13 cellular contexts compared by ENCODE assay signal in the genomic region with DNA sequence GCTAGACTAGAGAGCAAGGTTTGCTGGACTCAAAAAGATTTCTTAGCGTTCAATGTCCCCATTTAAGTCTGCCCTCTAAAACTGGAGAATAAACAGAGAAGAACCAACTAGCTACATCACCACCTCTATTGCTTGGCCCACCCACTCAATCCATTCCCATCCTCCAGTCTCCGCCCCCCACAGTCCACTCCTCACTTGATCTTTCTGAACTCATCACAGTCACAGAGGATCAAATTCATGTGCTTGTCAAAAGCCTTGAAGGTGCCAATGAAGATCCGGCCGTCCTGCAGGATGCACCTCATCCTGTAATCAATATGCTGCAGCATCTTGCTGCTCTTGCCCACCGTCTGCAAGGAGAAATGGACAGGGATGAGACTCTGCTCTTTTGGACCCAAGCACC. TPM values are rescaled to one million over a fixed set of nuclear protein-coding genes. Genes with fewer than 3 reads are reported as not detected.
A peak's percentile ranks its signal among the peaks of the same experiment; 100 is the strongest.
DNase-seq lines count a peak whose midpoint lies in the region; ATAC-seq and TF ChIP-seq lines count a peak whose summit lies in the region.
"Had no signal": no experiment of that assay in that cellular context is flagged by ENCODE, and none has a peak within 500 bp of the region (broad histone marks: within the 10 kb centered on the region; RNA-seq: fewer than 3 reads in every experiment).

No MANE protein-coding gene starts in this region.

- peak overlapping the region; percentile 81 for H3K27ac Mint-ChIP-seq in activated CD4-positive, alpha-beta T cell treated with anti-CD3 and anti-CD28 coated beads for 36 hours
- peak overlapping the region in 2 of 3 experiments; percentile 5 to 26; a peak in 1 of 7 replicates for H3K27ac Mint-ChIP-seq in H9
- H3K27ac Mint-ChIP-seq in activated naive CD8-positive, alpha-beta T cell treated with anti-CD3 and anti-CD28 coated beads, Interleukin-2, amount 10 ng/mL, durations not matched to agents 7 days and 5 days, result peak overlapping the region; percentile 9
- no peak overlapping the region for H3K27ac Mint-ChIP-seq in neural crest cell (ENCODE audit: unreplicated experiment)

- no peak overlapping the region for H2BK120ac ChIP-seq in H9 (ENCODE audit: low read depth, low read length, poor library complexity, severe bottlenecking)

- H2AFZ ChIP-seq in H9 (ENCODE audit: low read length), result no peak overlapping the region
- H2AFZ ChIP-seq: hepatocyte had no signal

- peaks cover 39% of the 10 kb centered on the region for H3K79me2 ChIP-seq in H9 (ENCODE audit: insufficient read depth, low read length)

- DNase-seq in activated CD4-positive, alpha-beta T cell treated with anti-CD3 and anti-CD28 coated beads for 36 hours, result no peak
- DNase-seq in activated CD4-positive, alpha-beta T cell treated with anti-CD3 and anti-CD28 coated beads for 48 hours, result no peak
- DNase-seq in H9, result no peak
- DNase-seq in activated naive CD8-positive, alpha-beta T cell treated with anti-CD3 and anti-CD28 coated beads, Interleukin-2, amount 10 ng/mL, durations not matched to agents 7 days and 5 days, result no peak
- no peak for DNase-seq in neural crest cell (ENCODE audit: low read depth, low spot score)
- no peak for DNase-seq in BE2C
- DNase-seq in cerebellar nuclear complex (lab: John Stamatoyannopoulos, UW), result no peak
- DNase-seq: esophagus squamous epithelium; IMR-90; NCI-H1092; stimulated activated CD4-positive, alpha-beta T cell treated with anti-CD3 and anti-CD28 coated beads, Interleukin-2, amount 100 ng/mL, for 48 hours had no signal

- no peaks in the 10 kb centered on the region for H3K9me3 Mint-ChIP-seq in activated CD4-positive, alpha-beta T cell treated with anti-CD3 and anti-CD28 coated beads for 36 hours (ENCODE audit: low read depth)
- H3K9me3 Mint-ChIP-seq in H9 (peaks cover 0 to 5% of the 10 kb centered on the region in 2 experiments; a peak in 3 of 5 replicates), neural crest cell (peaks cover 3% of the 10 kb centered on the region)
- H3K9me3 Mint-ChIP-seq in activated naive CD8-positive, alpha-beta T cell treated with anti-CD3 and anti-CD28 coated beads, Interleukin-2, amount 10 ng/mL, durations not matched to agents 7 days and 5 days, result no peaks in the 10 kb centered on the region

- no peak overlapping the region for H3K4ac ChIP-seq in H9 (ENCODE audit: low read depth, low read length)

- no peak overlapping the region for H2BK12ac ChIP-seq in H9 (ENCODE audit: insufficient read length, low read depth, low read length)

- ATAC-seq in activated CD4-positive, alpha-beta T cell treated with anti-CD3 and anti-CD28 coated beads for 36 hours, result no peak
- no peak for ATAC-seq in activated naive CD8-positive, alpha-beta T cell treated with anti-CD3 and anti-CD28 coated beads, Interleukin-2, amount 10 ng/mL, durations not matched to agents 7 days and 5 days (ENCODE audit: low read depth)
- no peak for ATAC-seq in HG03097 (IDR thresholded peaks at IDR 0.05; ENCODE audit: low FRiP score, unreplicated experiment)

- intact Hi-C loops in activated CD4-positive, alpha-beta T cell treated with anti-CD3 and anti-CD28 coated beads for 36 hours (cut with DNase I, micrococcal nuclease), result no loop called here

- H3K27me3 Mint-ChIP-seq in activated CD4-positive, alpha-beta T cell treated with anti-CD3 and anti-CD28 coated beads for 36 hours, result no peaks in the 10 kb centered on the region
- H3K27me3 Mint-ChIP-seq in H9 (ENCODE audit: low read depth) (peaks cover 1% of the 10 kb centered on the region; the same call in 1 of the 2 replicates), neural crest cell (ENCODE audit: low read depth) (peaks cover 4% of the 10 kb centered on the region)
- H3K27me3 Mint-ChIP-seq in activated naive CD8-positive, alpha-beta T cell treated with anti-CD3 and anti-CD28 coated beads, Interleukin-2, amount 10 ng/mL, durations not matched to agents 7 days and 5 days, result no peaks in the 10 kb centered on the region

- WGBS in H9 (ENCODE audit: extremely low coverage, insufficient read length, low lambda C conversion rate), result no CpG with 5 or more reads among the region's 5 CpGs

- no peak overlapping the region for H2BK5ac ChIP-seq in H9 (ENCODE audit: insufficient read length, low read length)

- H3K23ac ChIP-seq in H9 (ENCODE audit: insufficient read length, low read depth, low read length), result no peak overlapping the region

- POLR2A ChIA-PET in activated CD4-positive, alpha-beta T cell treated with anti-CD3 and anti-CD28 coated beads for 36 hours (lab: Charles Lee), result interaction anchor here (0.8 to 1.9 kb wide), 3 partner anchors 11 to 189 kb away, joined by 3 to 5 read pairs (median 5); partner anchors contain the start of gene NOP56
- POLR2A ChIA-PET in activated naive CD8-positive, alpha-beta T cell treated with anti-CD3 and anti-CD28 coated beads, Interleukin-2, amount 10 ng/mL, durations not matched to agents 7 days and 5 days (lab: Charles Lee), result interaction anchor here (3.6 kb wide), 1 partner anchor 9 kb away, joined by 32 read pairs; no protein-coding TSS in a partner anchor

- H3K56ac ChIP-seq in H9 (ENCODE audit: insufficient read length, low read depth, low read length), result no peak overlapping the region

- H3K9me3 ChIP-seq in H9 (ENCODE audit: control insufficient read depth, low read depth, low read length) (no peaks in the 10 kb centered on the region), BE2C (no peaks in the 10 kb centered on the region)
- H3K9me3 ChIP-seq: esophagus squamous epithelium had no signal

- no peak overlapping the region for H2BK15ac ChIP-seq in H9 (ENCODE audit: low read depth, low read length)

- peaks cover 65% of the 10 kb centered on the region for H3K4me1 Mint-ChIP-seq in activated CD4-positive, alpha-beta T cell treated with anti-CD3 and anti-CD28 coated beads for 36 hours
- H3K4me1 Mint-ChIP-seq in H9, result peaks cover 23 to 30% of the 10 kb centered on the region in 2 experiments
- peaks cover 43% of the 10 kb centered on the region for H3K4me1 Mint-ChIP-seq in activated naive CD8-positive, alpha-beta T cell treated with anti-CD3 and anti-CD28 coated beads, Interleukin-2, amount 10 ng/mL, durations not matched to agents 7 days and 5 days
- peaks cover 51% of the 10 kb centered on the region for H3K4me1 Mint-ChIP-seq in neural crest cell

- H3K9ac ChIP-seq in H9 (ENCODE audit: extremely low read depth, insufficient read length, low read length), result no peak overlapping the region

- peaks cover 81% of the 10 kb centered on the region for H3K36me3 Mint-ChIP-seq in activated CD4-positive, alpha-beta T cell treated with anti-CD3 and anti-CD28 coated beads for 36 hours (ENCODE audit: low read depth)
- H3K36me3 Mint-ChIP-seq in H9 (ENCODE audit: insufficient read depth in 1 of 3, low read depth in 3 of 3) (peaks cover 67 to 78% (median 75%) of the 10 kb centered on the region in 3 experiments), neural crest cell (ENCODE audit: low read depth) (peaks cover 51% of the 10 kb centered on the region)
- H3K36me3 Mint-ChIP-seq in activated naive CD8-positive, alpha-beta T cell treated with anti-CD3 and anti-CD28 coated beads, Interleukin-2, amount 10 ng/mL, durations not matched to agents 7 days and 5 days, result peaks cover 44% of the 10 kb centered on the region

- CTCF ChIA-PET in activated CD4-positive, alpha-beta T cell treated with anti-CD3 and anti-CD28 coated beads for 36 hours (lab: Charles Lee), result interaction anchor here (0.9 to 5.6 kb wide), 5 partner anchors 11 to 80 kb away, joined by 3 to 42 read pairs (median 7); no protein-coding TSS in a partner anchor

- H3T11ph ChIP-seq in H9 (ENCODE audit: low read length), result no peak overlapping the region

- no peak overlapping the region for H2AK5ac ChIP-seq in H9 (ENCODE audit: insufficient read length, low read length)

- H3K4me1 ChIP-seq in H9 (ENCODE audit: insufficient read depth, low read length), result no peaks in the 10 kb centered on the region; the same call in 1 of the 2 replicates
- no peaks in the 10 kb centered on the region; the same call in 1 of the 2 replicates for H3K4me1 ChIP-seq in BE2C

- H4K5ac ChIP-seq in H9 (ENCODE audit: insufficient read length, low read depth, low read length), result no peak overlapping the region

- no peak overlapping the region for H4K8ac ChIP-seq in H9 (replicated peaks; ENCODE audit: insufficient read length, low read depth, low read length)

- peaks cover 71% of the 10 kb centered on the region for H3K36me3 ChIP-seq in BE2C

- H3K4me2 ChIP-seq in H9 (ENCODE audit: insufficient read depth, insufficient read length, low read length), result no peak overlapping the region

- H3K4me3 ChIP-seq in BE2C (ENCODE audit: low read depth, low read length), result no peak overlapping the region
- H3K4me3 ChIP-seq: esophagus squamous epithelium, hepatocyte had no signal

- H4K20me1 ChIP-seq in H9 (ENCODE audit: control insufficient read depth, insufficient read depth, insufficient read length), result no peaks in the 10 kb centered on the region

- no peaks in the 10 kb centered on the region for H3K27me3 ChIP-seq in H9 (ENCODE audit: insufficient read depth, low read length)
- no peaks in the 10 kb centered on the region for H3K27me3 ChIP-seq in BE2C
- H3K27me3 ChIP-seq: esophagus squamous epithelium, hepatocyte had no signal

- peak overlapping the region; percentile 96 for H3K4me3 Mint-ChIP-seq in activated CD4-positive, alpha-beta T cell treated with anti-CD3 and anti-CD28 coated beads for 36 hours
- H3K4me3 Mint-ChIP-seq in H9, result peak overlapping the region; percentile 71 to 99
- H3K4me3 Mint-ChIP-seq in activated naive CD8-positive, alpha-beta T cell treated with anti-CD3 and anti-CD28 coated beads, Interleukin-2, amount 10 ng/mL, durations not matched to agents 7 days and 5 days, result peak overlapping the region; percentile 96
- peak overlapping the region; percentile 100 for H3K4me3 Mint-ChIP-seq in neural crest cell

- H3K18ac ChIP-seq in H9 (ENCODE audit: insufficient read length, low read depth, low read length), result no peak overlapping the region

- TF ChIP-seq CTCF in H9 (conservative IDR thresholded peaks at IDR 0.05) (no peak), neural crest cell (conservative IDR thresholded peaks at IDR 0.05) (no peak), BE2C (IDR thresholded peaks at IDR 0.05; ENCODE audit: low read depth, low read length) (no peak)

- no peak overlapping the region for H3K14ac ChIP-seq in H9 (ENCODE audit: insufficient read depth, low read length)

- no peak overlapping the region for H4K91ac ChIP-seq in H9 (ENCODE audit: insufficient read length, low read depth, low read length)

- no peak overlapping the region for H2BK20ac ChIP-seq in H9 (ENCODE audit: low read depth, low read length, poor library complexity, severe bottlenecking)

- H3K27ac ChIP-seq in H9 (ENCODE audit: insufficient read length, low read depth, low read length), result no peak overlapping the region
- H3K27ac ChIP-seq: esophagus squamous epithelium, hepatocyte had no signal

- peaks cover 10% of the 10 kb centered on the region for H3K79me1 ChIP-seq in H9 (ENCODE audit: insufficient read depth, low read depth, low read length, poor library complexity, severe bottlenecking)

- peaks cover 10% of the 10 kb centered on the region for H3K23me2 ChIP-seq in H9 (ENCODE audit: insufficient read length, low read depth, low read length, poor library complexity, severe bottlenecking)

RNA-seq across cellular contexts. Expression of gene SNRPB, which starts 3.2 kb away (rescaled TPM):
- 100 to 1,000 TPM; 348 to 466 TPM for total RNA-seq in activated CD4-positive, alpha-beta T cell treated with anti-CD3 and anti-CD28 coated beads for 36 hours
- total RNA-seq in H9 (2021) (462 and 482 TPM in 2 replicates), neural crest cell (385 and 391 TPM in 2 replicates)
- total RNA-seq in activated naive CD8-positive, alpha-beta T cell treated with anti-CD3 and anti-CD28 coated beads, Interleukin-2, amount 10 ng/mL, durations not matched to agents 7 days and 5 days, result 100 to 1,000 TPM; 232 to 235 TPM
- polyA plus RNA-seq in BE2C (2012; ENCODE audit: insufficient read depth, insufficient read length, low read depth), result 215 TPM

RNA-seq across cellular contexts. Expression of gene ZNF343, which starts 41.3 kb away (rescaled TPM):
- 10 to 100 TPM in 1 of 2 experiments, 1 to 10 TPM in 1; 9.9 to 12.3 TPM for total RNA-seq in activated CD4-positive, alpha-beta T cell treated with anti-CD3 and anti-CD28 coated beads for 36 hours
- 3.4 and 4.0 TPM in 2 replicates for total RNA-seq in H9 (2021)
- 10 to 100 TPM; 10.4 to 12.0 TPM for total RNA-seq in activated naive CD8-positive, alpha-beta T cell treated with anti-CD3 and anti-CD28 coated beads, Interleukin-2, amount 10 ng/mL, durations not matched to agents 7 days and 5 days
- total RNA-seq in neural crest cell, result 9.1 and 12.8 TPM in 2 replicates
- 3.8 TPM for polyA plus RNA-seq in BE2C (2012; ENCODE audit: insufficient read depth, insufficient read length, low read depth)
